Comparison of ENCODE assay signal across 21 cellular contexts in the genomic region with DNA sequence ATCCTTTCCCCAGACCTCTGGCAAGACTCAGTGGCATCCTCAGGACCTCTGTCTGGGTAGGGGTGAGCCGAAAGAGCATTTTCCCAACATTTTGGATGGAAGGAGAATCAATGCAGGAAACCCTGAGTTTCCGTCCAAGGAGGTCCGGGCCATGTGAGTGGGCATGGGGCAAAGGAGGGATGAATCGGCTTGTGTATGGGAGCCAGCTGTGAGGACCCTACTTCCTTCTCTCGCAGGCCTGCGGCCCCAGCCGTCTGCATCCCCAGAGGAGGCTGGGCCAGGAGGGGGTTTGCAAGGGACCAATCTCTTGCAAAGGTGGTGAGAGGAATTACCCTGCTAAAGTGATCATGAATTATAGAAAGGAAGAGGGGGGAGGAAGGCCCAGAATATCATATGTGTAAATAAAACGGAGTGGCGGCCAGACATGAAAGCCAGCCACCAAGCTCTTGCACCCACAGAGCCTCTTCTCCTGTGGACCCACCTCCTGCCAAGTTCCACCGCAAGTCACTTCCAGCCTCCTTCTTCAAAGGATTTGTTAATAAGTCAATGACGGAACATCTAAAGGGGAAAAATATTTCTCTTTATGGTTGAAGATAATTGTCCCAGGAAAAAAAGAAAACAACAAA. TPM values are rescaled to one million over a fixed set of nuclear protein-coding genes. Genes with fewer than 3 reads are reported as not detected.
A peak's percentile ranks its signal among the peaks of the same experiment; 100 is the strongest.
DNase-seq lines count a peak whose midpoint lies in the region; ATAC-seq and TF ChIP-seq lines count a peak whose summit lies in the region.
"Had no signal": no experiment of that assay in that cellular context is flagged by ENCODE, and none has a peak within 500 bp of the region (broad histone marks: within the 10 kb centered on the region; RNA-seq: fewer than 3 reads in every experiment).

No MANE protein-coding gene starts in this region.

- peak overlapping the region; percentile 44; the same call in 1 of the 2 replicates for H3K27ac Mint-ChIP-seq in WTC11
- H3K27ac Mint-ChIP-seq: CD14-positive monocyte; T-helper 1 cell treated with Interleukin-12 subunit alpha and Interleukin-12 subunit beta and Interleukin-4 antibody, amounts not matched to agents 30 μg/mL and 1 μg/mL, for 36 hours had no signal

- ATAC-seq in WTC11, result no peak
- ATAC-seq: Right ventricle myocardium inferior had no signal

- POLR2A ChIA-PET in WTC11 (lab: Charles Lee), result no interaction called here

- DNase-seq in NCI-H1436 (lab: John Stamatoyannopoulos, UW) (peak; percentile 15), NCI-H1436 treated with DMSO at 0.1 percent for 48 hours (lab: John Stamatoyannopoulos, UW) (no peak), NCI-H2081 treated with DMSO at 0.1 percent for 48 hours (lab: John Stamatoyannopoulos, UW) (peak; percentile 76), WTC11 (ENCODE audit: low spot score) (no peak), posterior vena cava (ENCODE audit: low spot score) (peak; percentile 47), occipital lobe (lab: John Stamatoyannopoulos, UW) (no peak)
- DNase-seq in central memory CD4-positive, alpha-beta T cell, result no peak
- no peak for DNase-seq in stimulated activated CD4-positive, alpha-beta T cell treated with anti-CD3 and anti-CD28 coated beads, Interleukin-2, amount 100 ng/mL, for 24 hours
- DNase-seq: 8988T, AML-193, DMS53, EL, GF-D8, H7, NCI-H1930, NCI-H2171 treated with DMSO at 0.1 percent for 48 hours, NCI-H446 had no signal

- H3K9me3 Mint-ChIP-seq in WTC11, result no peaks in the 10 kb centered on the region
- H3K9me3 Mint-ChIP-seq: CD14-positive monocyte; T-helper 1 cell treated with Interleukin-12 subunit alpha and Interleukin-12 subunit beta and Interleukin-4 antibody, amounts not matched to agents 30 μg/mL and 1 μg/mL, for 36 hours had no signal

- H3K27me3 Mint-ChIP-seq in WTC11 (ENCODE audit: low read depth), result no peaks in the 10 kb centered on the region

- CTCF ChIA-PET in WTC11 (lab: Charles Lee), result interaction anchor here (0.7 to 1.5 kb wide), 3 partner anchors 23 to 339 kb away, joined by 3 to 4 read pairs (median 3); no protein-coding TSS in a partner anchor

- intact Hi-C loops in posterior vena cava (cut with DNase I), result no loop called here

- no peaks in the 10 kb centered on the region for H3K36me3 Mint-ChIP-seq in WTC11
- H3K36me3 Mint-ChIP-seq: CD14-positive monocyte, IgD-negative memory B cell had no signal

- peaks cover 66% of the 10 kb centered on the region for H3K4me1 Mint-ChIP-seq in WTC11

- H3K4me3 Mint-ChIP-seq in WTC11, result no peak overlapping the region
- H3K4me3 Mint-ChIP-seq: CD14-positive monocyte; IgD-negative memory B cell; T-helper 1 cell treated with Interleukin-12 subunit alpha and Interleukin-12 subunit beta and Interleukin-4 antibody, amounts not matched to agents 30 μg/mL and 1 μg/mL, for 36 hours had no signal

- TF ChIP-seq CTCF in WTC11 (IDR thresholded peaks at IDR 0.05), result no peak

TF ChIP-seq in WTC11, 78 proteins besides CTCF, POLR2A, EP300 and RAD21 (continues in another document):
- TF ChIP-seq ZNF396 (CRISPR knock-in tag; IDR thresholded peaks at IDR 0.05; ENCODE audit: borderline replicate concordance), result no peak
- TF ChIP-seq, protein P1, sequence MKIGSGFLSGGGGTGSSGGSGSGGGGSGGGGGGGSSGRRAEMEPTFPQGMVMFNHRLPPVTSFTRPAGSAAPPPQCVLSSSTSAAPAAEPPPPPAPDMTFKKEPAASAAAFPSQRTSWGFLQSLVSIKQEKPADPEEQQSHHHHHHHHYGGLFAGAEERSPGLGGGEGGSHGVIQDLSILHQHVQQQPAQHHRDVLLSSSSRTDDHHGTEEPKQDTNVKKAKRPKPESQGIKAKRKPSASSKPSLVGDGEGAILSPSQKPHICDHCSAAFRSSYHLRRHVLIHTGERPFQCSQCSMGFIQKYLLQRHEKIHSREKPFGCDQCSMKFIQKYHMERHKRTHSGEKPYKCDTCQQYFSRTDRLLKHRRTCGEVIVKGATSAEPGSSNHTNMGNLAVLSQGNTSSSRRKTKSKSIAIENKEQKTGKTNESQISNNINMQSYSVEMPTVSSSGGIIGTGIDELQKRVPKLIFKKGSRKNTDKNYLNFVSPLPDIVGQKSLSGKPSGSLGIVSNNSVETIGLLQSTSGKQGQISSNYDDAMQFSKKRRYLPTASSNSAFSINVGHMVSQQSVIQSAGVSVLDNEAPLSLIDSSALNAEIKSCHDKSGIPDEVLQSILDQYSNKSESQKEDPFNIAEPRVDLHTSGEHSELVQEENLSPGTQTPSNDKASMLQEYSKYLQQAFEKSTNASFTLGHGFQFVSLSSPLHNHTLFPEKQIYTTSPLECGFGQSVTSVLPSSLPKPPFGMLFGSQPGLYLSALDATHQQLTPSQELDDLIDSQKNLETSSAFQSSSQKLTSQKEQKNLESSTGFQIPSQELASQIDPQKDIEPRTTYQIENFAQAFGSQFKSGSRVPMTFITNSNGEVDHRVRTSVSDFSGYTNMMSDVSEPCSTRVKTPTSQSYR (CRISPR knock-in tag; IDR thresholded peaks at IDR 0.05), result no peak
- TF ChIP-seq GRHL2 (CRISPR knock-in tag; IDR thresholded peaks at IDR 0.05; ENCODE audit: insufficient replicate concordance, severe bottlenecking), result no peak
- TF ChIP-seq, protein P2, sequence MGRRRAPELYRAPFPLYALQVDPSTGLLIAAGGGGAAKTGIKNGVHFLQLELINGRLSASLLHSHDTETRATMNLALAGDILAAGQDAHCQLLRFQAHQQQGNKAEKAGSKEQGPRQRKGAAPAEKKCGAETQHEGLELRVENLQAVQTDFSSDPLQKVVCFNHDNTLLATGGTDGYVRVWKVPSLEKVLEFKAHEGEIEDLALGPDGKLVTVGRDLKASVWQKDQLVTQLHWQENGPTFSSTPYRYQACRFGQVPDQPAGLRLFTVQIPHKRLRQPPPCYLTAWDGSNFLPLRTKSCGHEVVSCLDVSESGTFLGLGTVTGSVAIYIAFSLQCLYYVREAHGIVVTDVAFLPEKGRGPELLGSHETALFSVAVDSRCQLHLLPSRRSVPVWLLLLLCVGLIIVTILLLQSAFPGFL (CRISPR knock-in tag; IDR thresholded peaks at IDR 0.05; ENCODE audit: borderline replicate concordance), result no peak
- TF ChIP-seq, protein P3, sequence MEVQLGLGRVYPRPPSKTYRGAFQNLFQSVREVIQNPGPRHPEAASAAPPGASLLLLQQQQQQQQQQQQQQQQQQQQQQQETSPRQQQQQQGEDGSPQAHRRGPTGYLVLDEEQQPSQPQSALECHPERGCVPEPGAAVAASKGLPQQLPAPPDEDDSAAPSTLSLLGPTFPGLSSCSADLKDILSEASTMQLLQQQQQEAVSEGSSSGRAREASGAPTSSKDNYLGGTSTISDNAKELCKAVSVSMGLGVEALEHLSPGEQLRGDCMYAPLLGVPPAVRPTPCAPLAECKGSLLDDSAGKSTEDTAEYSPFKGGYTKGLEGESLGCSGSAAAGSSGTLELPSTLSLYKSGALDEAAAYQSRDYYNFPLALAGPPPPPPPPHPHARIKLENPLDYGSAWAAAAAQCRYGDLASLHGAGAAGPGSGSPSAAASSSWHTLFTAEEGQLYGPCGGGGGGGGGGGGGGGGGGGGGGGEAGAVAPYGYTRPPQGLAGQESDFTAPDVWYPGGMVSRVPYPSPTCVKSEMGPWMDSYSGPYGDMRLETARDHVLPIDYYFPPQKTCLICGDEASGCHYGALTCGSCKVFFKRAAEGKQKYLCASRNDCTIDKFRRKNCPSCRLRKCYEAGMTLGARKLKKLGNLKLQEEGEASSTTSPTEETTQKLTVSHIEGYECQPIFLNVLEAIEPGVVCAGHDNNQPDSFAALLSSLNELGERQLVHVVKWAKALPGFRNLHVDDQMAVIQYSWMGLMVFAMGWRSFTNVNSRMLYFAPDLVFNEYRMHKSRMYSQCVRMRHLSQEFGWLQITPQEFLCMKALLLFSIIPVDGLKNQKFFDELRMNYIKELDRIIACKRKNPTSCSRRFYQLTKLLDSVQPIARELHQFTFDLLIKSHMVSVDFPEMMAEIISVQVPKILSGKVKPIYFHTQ (CRISPR knock-in tag; IDR thresholded peaks at IDR 0.05), result no peak
- no peak for TF ChIP-seq ZMAT4 (CRISPR knock-in tag; IDR thresholded peaks at IDR 0.05)
- no peak for TF ChIP-seq RORB (CRISPR knock-in tag; IDR thresholded peaks at IDR 0.05)
- TF ChIP-seq CDX4 (CRISPR knock-in tag; IDR thresholded peaks at IDR 0.05; ENCODE audit: borderline replicate concordance), result no peak

RNA-seq across cellular contexts. Expression of gene POU3F1, which starts 48.2 kb away (rescaled TPM):
- total RNA-seq in WTC11 (2021) (18.9 to 22.4 TPM (median 20.9 TPM) in 3 replicates), posterior vena cava (under 1 TPM; 0.28 to 0.29 TPM), occipital lobe (9.4 TPM)

Comparison
In these comparisons a context has a peak if more than half of its experiments do, and no peak if none do; other contexts are left out.
1. DNase-seq: peak in NCI-H1436 (single experiment), NCI-H2081 treated with DMSO at 0.1 percent for 48 hours (single experiment) and posterior vena cava (single experiment); none in NCI-H1436 treated with DMSO at 0.1 percent for 48 hours (single experiment), WTC11 (single experiment), occipital lobe (single experiment), central memory CD4-positive, alpha-beta T cell (single experiment) and stimulated activated CD4-positive, alpha-beta T cell treated with anti-CD3 and anti-CD28 coated beads, Interleukin-2, amount 100 ng/mL, for 24 hours (0 of 2).